ENCODE assay signal across 8 cellular contexts in genomic region chr4:101306225-101306624, GRCh38. TPM values are rescaled to one million over a fixed set of nuclear protein-coding genes. Genes with fewer than 3 reads are reported as not detected.
DNase-seq lines count a peak whose midpoint lies in the region; ATAC-seq and TF ChIP-seq lines count a peak whose summit lies in the region.

No MANE protein-coding gene starts in this region.

- ATAC-seq in GM21423 (IDR thresholded peaks at IDR 0.05; ENCODE audit: unreplicated experiment) (peak; percentile 70), HG03521 (IDR thresholded peaks at IDR 0.05; ENCODE audit: unreplicated experiment) (peak; percentile 69)

- H3K36me3 ChIP-seq in hepatocyte (replicated peaks; ENCODE audit: insufficient read depth, low read depth) = no peaks in the 10 kb centered on the region
- no peaks in the 10 kb centered on the region for H3K36me3 ChIP-seq in esophagus muscularis mucosa
- H3K36me3 ChIP-seq in neuronal stem cell (replicated peaks in 1 of 2; ENCODE audit: control insufficient read depth in 2 of 2, insufficient read depth in 2 of 2, low read length in 2 of 2) = no peaks in the 10 kb centered on the region

- H3K9me3 ChIP-seq in hepatocyte (ENCODE audit: low read depth) (no peaks in the 10 kb centered on the region), esophagus muscularis mucosa (no peaks in the 10 kb centered on the region), neuronal stem cell (replicated peaks in 1 of 2; ENCODE audit: control insufficient read depth in 2 of 2, insufficient read depth in 1 of 2, low read depth in 1 of 2, low read length in 2 of 2) (no peaks in the 10 kb centered on the region)

- H2AK5ac ChIP-seq in neuronal stem cell (ENCODE audit: low read depth, low read length) = no peak overlapping the region

- H3K4ac ChIP-seq in neuronal stem cell (ENCODE audit: low read length) = no peak overlapping the region

- H3K4me1 ChIP-seq in hepatocyte (ENCODE audit: insufficient read depth) (peaks cover 25% of the 10 kb centered on the region), esophagus muscularis mucosa (peaks cover 0 to 31% (median 25%) of the 10 kb centered on the region in 4 donors), neuronal stem cell (ENCODE audit: control insufficient read depth in 2 of 2, insufficient read depth in 1 of 2, low read depth in 1 of 2, low read length in 2 of 2) (peaks cover 6 to 8% of the 10 kb centered on the region in 2 donors)

- no peak for TF ChIP-seq EP300 in esophagus muscularis mucosa (IDR thresholded peaks at IDR 0.05)

- H3K79me1 ChIP-seq in neuronal stem cell (ENCODE audit: low read depth, low read length) = no peaks in the 10 kb centered on the region

- intact Hi-C loops in esophagus muscularis mucosa (cut with DNase I) = no loop called here

- H3K9me2 ChIP-seq in hepatocyte (replicated peaks; ENCODE audit: insufficient read depth) = no peaks in the 10 kb centered on the region

- peak overlapping the region; percentile 23 for H3K27ac ChIP-seq in hepatocyte
- no peak overlapping the region for H3K27ac ChIP-seq in esophagus muscularis mucosa (replicated peaks in 1 of 4)
- no peak overlapping the region for H3K27ac ChIP-seq in neuronal stem cell (replicated peaks; ENCODE audit: low read length)

- 65% methylated on average over 3 of the region's 3 CpGs for WGBS in hepatocyte (ENCODE audit: low lambda C conversion rate, missing lambda C conversion rate)
- 45% methylated on average over 3 of the region's 3 CpGs for WGBS in esophagus muscularis mucosa
- no CpG with 5 or more reads among the region's 3 CpGs for WGBS in neuronal stem cell (ENCODE audit: extremely low coverage in 2 of 2, insufficient read length in 2 of 2, insufficient replicate concordance in 1 of 2), 2 donors

- no peak overlapping the region for H3K18ac ChIP-seq in neuronal stem cell (ENCODE audit: low read length)

- TF ChIP-seq CTCF in hepatocyte (IDR thresholded peaks at IDR 0.05; ENCODE audit: poor library complexity) (no peak), esophagus muscularis mucosa (IDR thresholded peaks at IDR 0.05) (no peak)

- H3K9ac ChIP-seq in neuronal stem cell (ENCODE audit: low read depth, low read length, poor library complexity) = no peak overlapping the region

- TF ChIP-seq POLR2A in esophagus muscularis mucosa (IDR thresholded peaks at IDR 0.05; ENCODE audit: low read depth) = no peak

- H2AFZ ChIP-seq in hepatocyte (no peak overlapping the region), neuronal stem cell (ENCODE audit: low read length) (no peak overlapping the region)

- H3K4me2 ChIP-seq in hepatocyte = peak overlapping the region; percentile 46
- no peak overlapping the region for H3K4me2 ChIP-seq in neuronal stem cell (ENCODE audit: insufficient read depth, low read length, poor library complexity, severe bottlenecking)

- no peak overlapping the region for H2BK5ac ChIP-seq in neuronal stem cell (ENCODE audit: low read length)

- no peaks in the 10 kb centered on the region for H4K20me1 ChIP-seq in hepatocyte (ENCODE audit: insufficient read depth, poor library complexity, severe bottlenecking)

- H3K4me3 ChIP-seq in hepatocyte = no peak overlapping the region
- H3K4me3 ChIP-seq in esophagus muscularis mucosa = no peak overlapping the region
- no peak overlapping the region for H3K4me3 ChIP-seq in neuronal stem cell (ENCODE audit: low read length in 2 of 2)

- DNase-seq in Daoy (ENCODE audit: low read depth) = peak; percentile 57
- no peak for DNase-seq in hepatocyte (ENCODE audit: low spot score)
- DNase-seq in esophagus muscularis mucosa (ENCODE audit: extremely low spot score) = no peak
- no peak for DNase-seq in NCI-H146 (lab: John Stamatoyannopoulos, UW)
- DNase-seq in occipital lobe (lab: John Stamatoyannopoulos, UW) = no peak
- no peak for DNase-seq in neuronal stem cell (ENCODE audit: low spot score)

- H4K91ac ChIP-seq in neuronal stem cell (ENCODE audit: low read depth, low read length, poor library complexity) = no peak overlapping the region

- no peak overlapping the region for H2BK15ac ChIP-seq in neuronal stem cell (ENCODE audit: low read length)

- H3K14ac ChIP-seq in neuronal stem cell (ENCODE audit: low read length) = no peak overlapping the region

- no peak overlapping the region for H4K8ac ChIP-seq in neuronal stem cell (ENCODE audit: low read depth, low read length)

- H2BK120ac ChIP-seq in neuronal stem cell (ENCODE audit: low read depth, low read length) = no peak overlapping the region

- H3K27me3 ChIP-seq in hepatocyte = no peaks in the 10 kb centered on the region
- no peaks in the 10 kb centered on the region for H3K27me3 ChIP-seq in esophagus muscularis mucosa
- H3K27me3 ChIP-seq in neuronal stem cell (ENCODE audit: control insufficient read depth in 3 of 3, insufficient read depth in 3 of 3, low read depth in 1 of 3, low read length in 3 of 3) = no peaks in the 10 kb centered on the region

- H3K23ac ChIP-seq in neuronal stem cell (ENCODE audit: low read depth, low read length, poor library complexity) = no peak overlapping the region

- no peak overlapping the region for H2BK12ac ChIP-seq in neuronal stem cell (ENCODE audit: low read length)

- H3K79me2 ChIP-seq in hepatocyte = peaks cover 91% of the 10 kb centered on the region

RNA-seq across cellular contexts. Expression of gene PPP3CA, which starts 41.1 kb away (rescaled TPM):
- 10.1 and 11.1 TPM in 2 replicates for total RNA-seq in Daoy (2014; rRNA removed; shearing (Covaris generic))
- total RNA-seq in hepatocyte (47.8 and 49.5 TPM in 2 replicates), esophagus muscularis mucosa (10 to 100 TPM; 21.3 to 31.6 (median 23.3) TPM), occipital lobe (159 TPM)
- 12.9 and 15.6 TPM in 2 replicates for polyA plus RNA-seq in hepatocyte
- polyA plus RNA-seq in neuronal stem cell (2013, experiment 1 of 2) = 40.5 TPM
- polyA plus RNA-seq in neuronal stem cell (2013, experiment 2 of 2) = 43.8 TPM
